ENCODE assay signal across 6 cellular contexts in genomic region chr13:91531646-91532045, GRCh38.
"Had no signal": no experiment of that assay in that cellular context is flagged by ENCODE, and none has a peak within 500 bp of the region (broad histone marks: within the 10 kb centered on the region; RNA-seq: fewer than 3 reads in every experiment).

No MANE protein-coding gene starts in this region.

- ATAC-seq: HepG2 had no signal

- H3K27ac ChIP-seq: HL-60 had no signal

- DNase-seq: IMR-90, KBM-7, KG1 had no signal

- FAIRE-seq: HepG2, HTR-8/SVneo had no signal
